Comparison of ENCODE assay signal across 12 cellular contexts in genomic region chr18:76803413-76803812, GRCh38. TPM values are rescaled to one million over a fixed set of nuclear protein-coding genes. Genes with fewer than 3 reads are reported as not detected.
A peak's percentile ranks its signal among the peaks of the same experiment; 100 is the strongest.
DNase-seq lines count a peak whose midpoint lies in the region; ATAC-seq, FAIRE-seq and TF ChIP-seq lines count a peak whose summit lies in the region.
"Had no signal": no experiment of that assay in that cellular context is flagged by ENCODE, and none has a peak within 500 bp of the region (broad histone marks: within the 10 kb centered on the region; RNA-seq: fewer than 3 reads in every experiment).

No MANE protein-coding gene starts in this region.

- H3K9me3 ChIP-seq in astrocyte (ENCODE audit: insufficient read depth, low read depth, low read length) (no peaks in the 10 kb centered on the region), parathyroid adenoma (ENCODE audit: control insufficient read depth, low read length) (no peaks in the 10 kb centered on the region)

- H3K4me1 Mint-ChIP-seq in T-helper 1 cell treated with Interleukin-12 subunit alpha and Interleukin-12 subunit beta and Interleukin-4 antibody, amounts not matched to agents 30 μg/mL and 1 μg/mL, for 36 hours (ENCODE audit: low read depth) = peaks cover 7% of the 10 kb centered on the region
- H3K4me1 Mint-ChIP-seq in astrocyte (ENCODE audit: low read depth, unreplicated experiment) = peaks cover 10% of the 10 kb centered on the region

- H3K4me3 ChIP-seq in astrocyte (ENCODE audit: insufficient read depth, low read depth, low read length) = no peak overlapping the region
- H3K4me3 ChIP-seq in parathyroid adenoma (ENCODE audit: low read depth, low read length) = no peak overlapping the region

- H2AFZ ChIP-seq in astrocyte (ENCODE audit: low read depth, low read length) = peak overlapping the region; percentile 66
- peak overlapping the region; percentile 63 for H2AFZ ChIP-seq in parathyroid adenoma

- H3K4me3 Mint-ChIP-seq in T-helper 1 cell treated with Interleukin-12 subunit alpha and Interleukin-12 subunit beta and Interleukin-4 antibody, amounts not matched to agents 30 μg/mL and 1 μg/mL, for 36 hours = peak overlapping the region; percentile 18
- H3K4me3 Mint-ChIP-seq in astrocyte (ENCODE audit: unreplicated experiment) = no peak overlapping the region
- H3K4me3 Mint-ChIP-seq: activated B cell treated with CpG ODN at 0.5 μM for 24 hours had no signal

- H3K36me3 ChIP-seq in astrocyte (ENCODE audit: insufficient read depth, low read length) (no peaks in the 10 kb centered on the region), parathyroid adenoma (ENCODE audit: control insufficient read depth, insufficient read depth, low read length) (no peaks in the 10 kb centered on the region)

- no peak overlapping the region for H3K27ac Mint-ChIP-seq in T-helper 1 cell treated with Interleukin-12 subunit alpha and Interleukin-12 subunit beta and Interleukin-4 antibody, amounts not matched to agents 30 μg/mL and 1 μg/mL, for 36 hours
- no peak overlapping the region for H3K27ac Mint-ChIP-seq in astrocyte (ENCODE audit: unreplicated experiment)
- H3K27ac Mint-ChIP-seq: activated B cell treated with CpG ODN at 0.5 μM for 24 hours, progenitor cell of endocrine pancreas had no signal

- H3K36me3 Mint-ChIP-seq in T-helper 1 cell treated with Interleukin-12 subunit alpha and Interleukin-12 subunit beta and Interleukin-4 antibody, amounts not matched to agents 30 μg/mL and 1 μg/mL, for 36 hours (ENCODE audit: low read depth) = peaks cover 3% of the 10 kb centered on the region
- peaks cover under 1% of the 10 kb centered on the region for H3K36me3 Mint-ChIP-seq in astrocyte (ENCODE audit: low read depth, unreplicated experiment)

- FAIRE-seq in astrocyte (lab: Jason Lieb, UNC) = no peak

- H3K27me3 ChIP-seq in astrocyte (ENCODE audit: insufficient read depth, low read length) (no peaks in the 10 kb centered on the region), parathyroid adenoma (ENCODE audit: control insufficient read depth, insufficient read depth, low read length) (no peaks in the 10 kb centered on the region)

- H3K4me2 ChIP-seq in astrocyte (ENCODE audit: low read length) = peak overlapping the region; percentile 77
- no peak overlapping the region for H3K4me2 ChIP-seq in parathyroid adenoma (ENCODE audit: low read length)

- DNase-seq in T-helper 1 cell (no peak), astrocyte (ENCODE audit: low read depth) (no peak), ACHN (no peak), DMS79 (lab: John Stamatoyannopoulos, UW) (no peak)
- DNase-seq: 8988T had no signal

- H3K27me3 Mint-ChIP-seq in T-helper 1 cell treated with Interleukin-12 subunit alpha and Interleukin-12 subunit beta and Interleukin-4 antibody, amounts not matched to agents 30 μg/mL and 1 μg/mL, for 36 hours (ENCODE audit: low read depth) = peaks cover 19% of the 10 kb centered on the region
- H3K27me3 Mint-ChIP-seq in astrocyte (ENCODE audit: low read depth, unreplicated experiment) = no peaks in the 10 kb centered on the region

- no peak overlapping the region for H3K9ac ChIP-seq in astrocyte (ENCODE audit: low read length)
- H3K9ac ChIP-seq in parathyroid adenoma = no peak overlapping the region

- in situ Hi-C loops in ACHN (cut with HindIII; ENCODE audit: low pct_ligation_motif_present, low pct_unique_long_range_greater_than_20kb, low sequenced_read_pairs) = no loop called here

- no peak for TF ChIP-seq CTCF in astrocyte (IDR thresholded peaks at IDR 0.05; ENCODE audit: insufficient read depth, low read depth, low read length)
- TF ChIP-seq CTCF in parathyroid adenoma (IDR thresholded peaks at IDR 0.05) = no peak

- no peak overlapping the region for H3K27ac ChIP-seq in astrocyte (ENCODE audit: low read depth, low read length)
- H3K27ac ChIP-seq in parathyroid adenoma = no peak overlapping the region
- H3K27ac ChIP-seq: epithelial cell of prostate had no signal

- H3K79me2 ChIP-seq in astrocyte (ENCODE audit: insufficient read depth, low read length) = no peaks in the 10 kb centered on the region
- H3K79me2 ChIP-seq in parathyroid adenoma = no peaks in the 10 kb centered on the region

- H4K20me1 ChIP-seq in astrocyte (ENCODE audit: insufficient read depth, low read length) = no peaks in the 10 kb centered on the region

- ATAC-seq in GM19395 (IDR thresholded peaks at IDR 0.05; ENCODE audit: unreplicated experiment) (peak; percentile 13), HG03354 (IDR thresholded peaks at IDR 0.05; ENCODE audit: poor library complexity, severe bottlenecking, unreplicated experiment) (no peak)

- H3K4me1 ChIP-seq in astrocyte (ENCODE audit: insufficient read depth, low read length) = peaks cover 3% of the 10 kb centered on the region
- H3K4me1 ChIP-seq in parathyroid adenoma = peaks cover 4% of the 10 kb centered on the region

- peaks cover 5% of the 10 kb centered on the region for H3K9me3 Mint-ChIP-seq in T-helper 1 cell treated with Interleukin-12 subunit alpha and Interleukin-12 subunit beta and Interleukin-4 antibody, amounts not matched to agents 30 μg/mL and 1 μg/mL, for 36 hours
- no peaks in the 10 kb centered on the region for H3K9me3 Mint-ChIP-seq in astrocyte (ENCODE audit: unreplicated experiment)
- H3K9me3 Mint-ChIP-seq: activated B cell treated with CpG ODN at 0.5 μM for 24 hours had no signal

RNA-seq across cellular contexts. Expression of gene ZNF236, which starts 18.9 kb away (rescaled TPM):
- 10.9 and 13.3 TPM in 2 replicates for total RNA-seq in astrocyte
